In the genomic region with DNA sequence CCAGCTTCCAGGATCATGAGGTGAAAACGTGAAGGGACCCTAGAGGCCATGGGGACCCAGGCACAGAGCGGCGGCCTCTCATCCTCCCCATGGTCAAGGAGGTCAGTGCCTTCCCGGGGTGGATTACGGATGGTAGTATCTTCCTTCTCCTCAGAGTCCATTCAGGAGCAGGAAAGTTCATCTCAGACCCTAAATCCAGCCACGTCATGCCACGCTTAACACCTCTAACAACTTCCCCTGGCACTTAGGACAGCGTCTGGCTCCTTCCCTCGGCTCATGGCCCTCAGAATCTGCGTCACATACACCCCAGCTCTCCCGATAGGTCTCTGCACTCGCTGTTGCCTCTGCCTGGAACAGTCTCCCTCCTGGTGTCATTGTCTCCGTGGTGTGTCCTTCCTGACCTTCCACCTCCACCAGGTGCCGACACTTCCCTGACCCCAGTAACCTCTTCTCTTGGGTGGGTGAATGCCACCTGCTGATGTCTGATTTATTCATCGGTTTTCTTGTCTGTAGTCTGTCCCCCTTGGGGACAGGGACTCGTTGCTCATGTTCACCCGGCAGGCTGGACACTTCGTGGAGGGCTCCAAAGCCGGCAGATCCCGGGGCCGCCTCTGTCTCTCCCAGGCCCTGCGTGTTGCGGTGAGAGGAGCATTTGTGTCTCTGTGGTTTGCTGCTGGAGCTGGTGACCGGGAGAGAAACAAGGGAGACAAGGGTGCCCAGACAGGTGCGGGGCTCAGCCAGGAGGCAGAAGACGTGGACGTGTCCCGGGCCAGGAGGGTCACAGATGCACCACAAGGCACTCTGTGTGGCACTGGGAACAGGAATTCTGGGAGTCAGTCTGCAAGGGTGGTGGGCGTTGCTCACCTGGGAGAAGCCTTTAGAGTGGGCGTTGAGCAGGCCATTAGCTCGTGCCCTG, we compare ENCODE assay signal across 2 cellular contexts.
TF ChIP-seq lines count a peak whose summit lies in the region.

No MANE protein-coding gene starts in this region.

TF ChIP-seq in IMR-90, 13 proteins besides CTCF, POLR2A, EP300 and RAD21:
- TF ChIP-seq RCOR1 (IDR thresholded peaks at IDR 0.05; ENCODE audit: insufficient replicate concordance, low read length) (no peak), MXI1 (IDR thresholded peaks at IDR 0.05; ENCODE audit: borderline replicate concordance, low read depth, low read length) (no peak), MAFK (IDR thresholded peaks at IDR 0.05; ENCODE audit: low read depth, low read length) (no peak)

TF ChIP-seq in K562, 482 proteins besides CTCF, POLR2A, EP300 and RAD21 (continues in another document):
- TF ChIP-seq, protein P1, sequence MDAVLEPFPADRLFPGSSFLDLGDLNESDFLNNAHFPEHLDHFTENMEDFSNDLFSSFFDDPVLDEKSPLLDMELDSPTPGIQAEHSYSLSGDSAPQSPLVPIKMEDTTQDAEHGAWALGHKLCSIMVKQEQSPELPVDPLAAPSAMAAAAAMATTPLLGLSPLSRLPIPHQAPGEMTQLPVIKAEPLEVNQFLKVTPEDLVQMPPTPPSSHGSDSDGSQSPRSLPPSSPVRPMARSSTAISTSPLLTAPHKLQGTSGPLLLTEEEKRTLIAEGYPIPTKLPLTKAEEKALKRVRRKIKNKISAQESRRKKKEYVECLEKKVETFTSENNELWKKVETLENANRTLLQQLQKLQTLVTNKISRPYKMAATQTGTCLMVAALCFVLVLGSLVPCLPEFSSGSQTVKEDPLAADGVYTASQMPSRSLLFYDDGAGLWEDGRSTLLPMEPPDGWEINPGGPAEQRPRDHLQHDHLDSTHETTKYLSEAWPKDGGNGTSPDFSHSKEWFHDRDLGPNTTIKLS (IDR thresholded peaks at IDR 0.05; ENCODE audit: borderline replicate concordance, low read depth), result peak; percentile 77
- TF ChIP-seq POLR2H (tag; IDR thresholded peaks at IDR 0.05; ENCODE audit: low read depth), result no peak
- no peak for TF ChIP-seq HDAC8 (tag; IDR thresholded peaks at IDR 0.05)
- TF ChIP-seq FOXJ3 (CRISPR knock-in tag; IDR thresholded peaks at IDR 0.05), result no peak
- TF ChIP-seq, protein P2, sequence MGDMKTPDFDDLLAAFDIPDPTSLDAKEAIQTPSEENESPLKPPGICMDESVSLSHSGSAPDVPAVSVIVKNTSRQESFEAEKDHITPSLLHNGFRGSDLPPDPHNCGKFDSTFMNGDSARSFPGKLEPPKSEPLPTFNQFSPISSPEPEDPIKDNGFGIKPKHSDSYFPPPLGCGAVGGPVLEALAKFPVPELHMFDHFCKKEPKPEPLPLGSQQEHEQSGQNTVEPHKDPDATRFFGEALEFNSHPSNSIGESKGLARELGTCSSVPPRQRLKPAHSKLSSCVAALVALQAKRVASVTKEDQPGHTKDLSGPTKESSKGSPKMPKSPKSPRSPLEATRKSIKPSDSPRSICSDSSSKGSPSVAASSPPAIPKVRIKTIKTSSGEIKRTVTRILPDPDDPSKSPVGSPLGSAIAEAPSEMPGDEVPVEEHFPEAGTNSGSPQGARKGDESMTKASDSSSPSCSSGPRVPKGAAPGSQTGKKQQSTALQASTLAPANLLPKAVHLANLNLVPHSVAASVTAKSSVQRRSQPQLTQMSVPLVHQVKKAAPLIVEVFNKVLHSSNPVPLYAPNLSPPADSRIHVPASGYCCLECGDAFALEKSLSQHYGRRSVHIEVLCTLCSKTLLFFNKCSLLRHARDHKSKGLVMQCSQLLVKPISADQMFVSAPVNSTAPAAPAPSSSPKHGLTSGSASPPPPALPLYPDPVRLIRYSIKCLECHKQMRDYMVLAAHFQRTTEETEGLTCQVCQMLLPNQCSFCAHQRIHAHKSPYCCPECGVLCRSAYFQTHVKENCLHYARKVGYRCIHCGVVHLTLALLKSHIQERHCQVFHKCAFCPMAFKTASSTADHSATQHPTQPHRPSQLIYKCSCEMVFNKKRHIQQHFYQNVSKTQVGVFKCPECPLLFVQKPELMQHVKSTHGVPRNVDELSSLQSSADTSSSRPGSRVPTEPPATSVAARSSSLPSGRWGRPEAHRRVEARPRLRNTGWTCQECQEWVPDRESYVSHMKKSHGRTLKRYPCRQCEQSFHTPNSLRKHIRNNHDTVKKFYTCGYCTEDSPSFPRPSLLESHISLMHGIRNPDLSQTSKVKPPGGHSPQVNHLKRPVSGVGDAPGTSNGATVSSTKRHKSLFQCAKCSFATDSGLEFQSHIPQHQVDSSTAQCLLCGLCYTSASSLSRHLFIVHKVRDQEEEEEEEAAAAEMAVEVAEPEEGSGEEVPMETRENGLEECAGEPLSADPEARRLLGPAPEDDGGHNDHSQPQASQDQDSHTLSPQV (IDR thresholded peaks at IDR 0.05), result peak; percentile 67
- TF ChIP-seq, protein P3, sequence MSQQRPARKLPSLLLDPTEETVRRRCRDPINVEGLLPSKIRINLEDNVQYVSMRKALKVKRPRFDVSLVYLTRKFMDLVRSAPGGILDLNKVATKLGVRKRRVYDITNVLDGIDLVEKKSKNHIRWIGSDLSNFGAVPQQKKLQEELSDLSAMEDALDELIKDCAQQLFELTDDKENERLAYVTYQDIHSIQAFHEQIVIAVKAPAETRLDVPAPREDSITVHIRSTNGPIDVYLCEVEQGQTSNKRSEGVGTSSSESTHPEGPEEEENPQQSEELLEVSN (IDR thresholded peaks at IDR 0.05; ENCODE audit: borderline replicate concordance in 1 of 2, extremely low read depth in 1 of 2, insufficient read depth in 1 of 2, insufficient read length in 1 of 2, low read depth in 1 of 2, low read length in 1 of 2, poor library complexity in 1 of 2, severe bottlenecking in 1 of 2), result peak in 1 of 2 experiments; percentile 65
- peak; percentile 21; the same call in 1 of the 2 replicates for TF ChIP-seq ARID1B (IDR thresholded peaks at IDR 0.05)
- 0 out of 2 replicates have a peak, but pooled peaks have one; percentile 33 for TF ChIP-seq MAFK (IDR thresholded peaks at IDR 0.05; ENCODE audit: low read length)
- peak in 1 of 2 experiments; percentile 26; a peak in 1 of 4 replicates for TF ChIP-seq RCOR1 (IDR thresholded peaks at IDR 0.05; ENCODE audit: borderline replicate concordance in 1 of 2, low read depth in 2 of 2, low read length in 2 of 2)
- TF ChIP-seq, protein P4, sequence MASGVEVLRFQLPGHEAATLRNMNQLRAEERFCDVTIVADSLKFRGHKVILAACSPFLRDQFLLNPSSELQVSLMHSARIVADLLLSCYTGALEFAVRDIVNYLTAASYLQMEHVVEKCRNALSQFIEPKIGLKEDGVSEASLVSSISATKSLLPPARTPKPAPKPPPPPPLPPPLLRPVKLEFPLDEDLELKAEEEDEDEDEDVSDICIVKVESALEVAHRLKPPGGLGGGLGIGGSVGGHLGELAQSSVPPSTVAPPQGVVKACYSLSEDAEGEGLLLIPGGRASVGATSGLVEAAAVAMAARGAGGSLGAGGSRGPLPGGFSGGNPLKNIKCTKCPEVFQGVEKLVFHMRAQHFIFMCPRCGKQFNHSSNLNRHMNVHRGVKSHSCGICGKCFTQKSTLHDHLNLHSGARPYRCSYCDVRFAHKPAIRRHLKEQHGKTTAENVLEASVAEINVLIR (CRISPR knock-in tag; IDR thresholded peaks at IDR 0.05), result 0 out of 2 replicates have a peak, but pooled peaks have one; percentile 45
- TF ChIP-seq HOXB6 (CRISPR knock-in tag; IDR thresholded peaks at IDR 0.05; ENCODE audit: borderline replicate concordance), result no peak
- TF ChIP-seq C11orf30 (IDR thresholded peaks at IDR 0.05; ENCODE audit: low read depth), result peak; percentile 74
- TF ChIP-seq RBFOX2 (IDR thresholded peaks at IDR 0.05; ENCODE audit: low read depth, low read length), result peak; percentile 4
- no peak for TF ChIP-seq KAT8 (IDR thresholded peaks at IDR 0.05; ENCODE audit: low read depth)
- TF ChIP-seq ZNF232 (CRISPR knock-in tag; IDR thresholded peaks at IDR 0.05), result 0 out of 2 replicates have a peak, but pooled peaks have one; percentile 34
- TF ChIP-seq TEAD2 (tag; IDR thresholded peaks at IDR 0.05), result no peak
- TF ChIP-seq, protein P5, sequence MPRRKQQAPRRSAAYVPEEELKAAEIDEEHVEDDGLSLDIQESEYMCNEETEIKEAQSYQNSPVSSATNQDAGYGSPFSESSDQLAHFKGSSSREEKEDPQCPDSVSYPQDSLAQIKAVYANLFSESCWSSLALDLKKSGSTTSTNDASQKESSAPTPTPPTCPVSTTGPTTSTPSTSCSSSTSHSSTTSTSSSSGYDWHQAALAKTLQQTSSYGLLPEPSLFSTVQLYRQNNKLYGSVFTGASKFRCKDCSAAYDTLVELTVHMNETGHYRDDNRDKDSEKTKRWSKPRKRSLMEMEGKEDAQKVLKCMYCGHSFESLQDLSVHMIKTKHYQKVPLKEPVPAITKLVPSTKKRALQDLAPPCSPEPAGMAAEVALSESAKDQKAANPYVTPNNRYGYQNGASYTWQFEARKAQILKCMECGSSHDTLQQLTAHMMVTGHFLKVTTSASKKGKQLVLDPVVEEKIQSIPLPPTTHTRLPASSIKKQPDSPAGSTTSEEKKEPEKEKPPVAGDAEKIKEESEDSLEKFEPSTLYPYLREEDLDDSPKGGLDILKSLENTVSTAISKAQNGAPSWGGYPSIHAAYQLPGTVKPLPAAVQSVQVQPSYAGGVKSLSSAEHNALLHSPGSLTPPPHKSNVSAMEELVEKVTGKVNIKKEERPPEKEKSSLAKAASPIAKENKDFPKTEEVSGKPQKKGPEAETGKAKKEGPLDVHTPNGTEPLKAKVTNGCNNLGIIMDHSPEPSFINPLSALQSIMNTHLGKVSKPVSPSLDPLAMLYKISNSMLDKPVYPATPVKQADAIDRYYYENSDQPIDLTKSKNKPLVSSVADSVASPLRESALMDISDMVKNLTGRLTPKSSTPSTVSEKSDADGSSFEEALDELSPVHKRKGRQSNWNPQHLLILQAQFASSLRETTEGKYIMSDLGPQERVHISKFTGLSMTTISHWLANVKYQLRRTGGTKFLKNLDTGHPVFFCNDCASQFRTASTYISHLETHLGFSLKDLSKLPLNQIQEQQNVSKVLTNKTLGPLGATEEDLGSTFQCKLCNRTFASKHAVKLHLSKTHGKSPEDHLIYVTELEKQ (CRISPR knock-in tag; IDR thresholded peaks at IDR 0.05), result no peak
- peak; percentile 62 for TF ChIP-seq ZNF316 (IDR thresholded peaks at IDR 0.05)
- no peak for TF ChIP-seq ZNF134 (CRISPR knock-in tag; conservative IDR thresholded peaks at IDR 0.05)
- 0 out of 2 replicates have a peak, but pooled peaks have one; percentile 16 for TF ChIP-seq DPF2 (IDR thresholded peaks at IDR 0.05)
- TF ChIP-seq ATF7 (IDR thresholded peaks at IDR 0.05), result peak; percentile 37; the same call in 1 of the 2 replicates
- no peak for TF ChIP-seq NFXL1 (CRISPR knock-in tag; IDR thresholded peaks at IDR 0.05)
- peak; percentile 19; the same call in 1 of the 2 replicates for TF ChIP-seq MAFF (IDR thresholded peaks at IDR 0.05; ENCODE audit: low read length)
- peak; percentile 67 for TF ChIP-seq SUPT5H (IDR thresholded peaks at IDR 0.05)
- TF ChIP-seq, protein P6, sequence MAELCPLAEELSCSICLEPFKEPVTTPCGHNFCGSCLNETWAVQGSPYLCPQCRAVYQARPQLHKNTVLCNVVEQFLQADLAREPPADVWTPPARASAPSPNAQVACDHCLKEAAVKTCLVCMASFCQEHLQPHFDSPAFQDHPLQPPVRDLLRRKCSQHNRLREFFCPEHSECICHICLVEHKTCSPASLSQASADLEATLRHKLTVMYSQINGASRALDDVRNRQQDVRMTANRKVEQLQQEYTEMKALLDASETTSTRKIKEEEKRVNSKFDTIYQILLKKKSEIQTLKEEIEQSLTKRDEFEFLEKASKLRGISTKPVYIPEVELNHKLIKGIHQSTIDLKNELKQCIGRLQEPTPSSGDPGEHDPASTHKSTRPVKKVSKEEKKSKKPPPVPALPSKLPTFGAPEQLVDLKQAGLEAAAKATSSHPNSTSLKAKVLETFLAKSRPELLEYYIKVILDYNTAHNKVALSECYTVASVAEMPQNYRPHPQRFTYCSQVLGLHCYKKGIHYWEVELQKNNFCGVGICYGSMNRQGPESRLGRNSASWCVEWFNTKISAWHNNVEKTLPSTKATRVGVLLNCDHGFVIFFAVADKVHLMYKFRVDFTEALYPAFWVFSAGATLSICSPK (IDR thresholded peaks at IDR 0.05; ENCODE audit: borderline replicate concordance), result no peak
- no peak for TF ChIP-seq TFAM (CRISPR knock-in tag; conservative IDR thresholded peaks at IDR 0.05)
- peak; percentile 30 for TF ChIP-seq CHD1 (IDR thresholded peaks at IDR 0.05; ENCODE audit: low read length)
- TF ChIP-seq KDM5B (IDR thresholded peaks at IDR 0.05; ENCODE audit: insufficient replicate concordance, low read depth, low read length), result peak; percentile 26
- TF ChIP-seq, protein P7, sequence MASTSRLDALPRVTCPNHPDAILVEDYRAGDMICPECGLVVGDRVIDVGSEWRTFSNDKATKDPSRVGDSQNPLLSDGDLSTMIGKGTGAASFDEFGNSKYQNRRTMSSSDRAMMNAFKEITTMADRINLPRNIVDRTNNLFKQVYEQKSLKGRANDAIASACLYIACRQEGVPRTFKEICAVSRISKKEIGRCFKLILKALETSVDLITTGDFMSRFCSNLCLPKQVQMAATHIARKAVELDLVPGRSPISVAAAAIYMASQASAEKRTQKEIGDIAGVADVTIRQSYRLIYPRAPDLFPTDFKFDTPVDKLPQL (IDR thresholded peaks at IDR 0.05; ENCODE audit: extremely low read depth, insufficient read length), result no peak
- TF ChIP-seq, protein P8, sequence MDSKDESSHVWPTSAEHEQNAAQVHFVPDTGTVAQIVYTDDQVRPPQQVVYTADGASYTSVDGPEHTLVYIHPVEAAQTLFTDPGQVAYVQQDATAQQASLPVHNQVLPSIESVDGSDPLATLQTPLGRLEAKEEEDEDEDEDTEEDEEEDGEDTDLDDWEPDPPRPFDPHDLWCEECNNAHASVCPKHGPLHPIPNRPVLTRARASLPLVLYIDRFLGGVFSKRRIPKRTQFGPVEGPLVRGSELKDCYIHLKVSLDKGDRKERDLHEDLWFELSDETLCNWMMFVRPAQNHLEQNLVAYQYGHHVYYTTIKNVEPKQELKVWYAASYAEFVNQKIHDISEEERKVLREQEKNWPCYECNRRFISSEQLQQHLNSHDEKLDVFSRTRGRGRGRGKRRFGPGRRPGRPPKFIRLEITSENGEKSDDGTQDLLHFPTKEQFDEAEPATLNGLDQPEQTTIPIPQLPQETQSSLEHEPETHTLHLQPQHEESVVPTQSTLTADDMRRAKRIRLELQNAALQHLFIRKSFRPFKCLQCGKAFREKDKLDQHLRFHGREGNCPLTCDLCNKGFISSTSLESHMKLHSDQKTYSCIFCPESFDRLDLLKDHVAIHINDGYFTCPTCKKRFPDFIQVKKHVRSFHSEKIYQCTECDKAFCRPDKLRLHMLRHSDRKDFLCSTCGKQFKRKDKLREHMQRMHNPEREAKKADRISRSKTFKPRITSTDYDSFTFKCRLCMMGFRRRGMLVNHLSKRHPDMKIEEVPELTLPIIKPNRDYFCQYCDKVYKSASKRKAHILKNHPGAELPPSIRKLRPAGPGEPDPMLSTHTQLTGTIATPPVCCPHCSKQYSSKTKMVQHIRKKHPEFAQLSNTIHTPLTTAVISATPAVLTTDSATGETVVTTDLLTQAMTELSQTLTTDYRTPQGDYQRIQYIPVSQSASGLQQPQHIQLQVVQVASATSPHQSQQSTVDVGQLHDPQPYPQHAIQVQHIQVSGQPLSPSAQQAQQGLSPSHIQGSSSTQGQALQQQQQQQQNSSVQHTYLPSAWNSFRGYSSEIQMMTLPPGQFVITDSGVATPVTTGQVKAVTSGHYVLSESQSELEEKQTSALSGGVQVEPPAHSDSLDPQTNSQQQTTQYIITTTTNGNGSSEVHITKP (IDR thresholded peaks at IDR 0.05; ENCODE audit: partially characterized antibody), result peak; percentile 12
- TF ChIP-seq TEAD1 (CRISPR knock-in tag; IDR thresholded peaks at IDR 0.05), result peak in 1 of 2 experiments; percentile 4; a peak in 1 of 4 replicates
- peak; percentile 20; the same call in 1 of the 2 replicates for TF ChIP-seq NR2C2 (CRISPR knock-in tag; IDR thresholded peaks at IDR 0.05)
- peak; percentile 65; the same call in 1 of the 2 replicates for TF ChIP-seq NR2C2 (tag; IDR thresholded peaks at IDR 0.05)
- 0 out of 2 replicates have a peak, but pooled peaks have one; percentile 12 for TF ChIP-seq SP1 (CRISPR knock-in tag; IDR thresholded peaks at IDR 0.05)
- TF ChIP-seq GTF2F1 (IDR thresholded peaks at IDR 0.05; ENCODE audit: low read depth, low read length), result no peak
- no peak for TF ChIP-seq SNRNP70 (optimal IDR thresholded peaks at IDR 0.05; ENCODE audit: low read depth, low read length)
- TF ChIP-seq ZNF696 (CRISPR knock-in tag; conservative IDR thresholded peaks at IDR 0.05), result no peak
